In the genomic region with DNA sequence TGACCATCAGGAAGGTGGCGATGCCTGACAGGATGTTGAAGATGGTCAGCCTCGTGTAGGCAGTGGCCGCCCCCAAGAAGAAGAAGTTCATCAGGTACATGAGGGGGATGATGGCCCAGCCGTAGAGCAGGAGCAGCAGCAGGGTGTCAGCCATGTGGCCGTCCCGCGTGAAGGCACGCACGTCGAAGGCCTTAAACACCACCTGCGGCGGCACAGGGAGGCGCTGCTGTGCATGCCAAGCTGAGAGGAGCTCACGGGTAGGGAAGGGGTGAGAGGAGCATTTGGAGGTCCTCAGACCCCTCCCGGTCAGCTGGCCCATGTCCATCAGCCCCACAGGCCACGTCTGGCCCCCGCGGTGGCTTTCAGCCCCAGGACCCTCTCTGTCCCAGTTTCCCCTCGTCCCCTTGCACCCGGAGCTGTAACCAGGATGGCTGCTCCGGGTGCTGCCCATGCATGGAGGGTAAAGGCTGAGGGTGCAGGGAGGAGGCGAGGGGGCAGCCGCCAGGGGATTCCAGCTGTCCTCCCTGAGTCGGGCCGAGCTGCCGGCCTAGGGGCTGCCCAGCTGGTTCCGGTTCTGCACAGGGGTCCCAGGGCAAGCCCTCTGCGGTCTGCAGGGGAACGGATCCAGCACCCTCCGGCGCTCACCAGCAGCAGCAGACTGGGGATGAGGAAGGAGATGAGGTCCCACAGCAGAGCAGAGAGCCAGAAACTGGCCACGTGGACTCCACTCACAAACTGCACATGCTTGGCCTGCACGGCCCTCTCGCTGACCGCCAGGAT, we compare ENCODE assay signal across 22 cellular contexts.
"Had no signal": no experiment of that assay in that cellular context is flagged by ENCODE, and none has a peak within 500 bp of the region (broad histone marks: within the 10 kb centered on the region; RNA-seq: fewer than 3 reads in every experiment).

No MANE protein-coding gene starts in this region.

- H3K36me3 ChIP-seq: ovary had no signal

- H3K9me3 ChIP-seq: esophagus muscularis mucosa, gastrocnemius medialis, heart right ventricle, ovary, right atrium auricular region, tibial artery, upper lobe of left lung had no signal

- H3K4me1 Mint-ChIP-seq: immature natural killer cell; naive B cell; stimulated activated memory B cell treated with anti-CD40 and anti-IgM and Interleukin-4, amounts not matched to agents 10 μg/mL and 1 μg/mL and 100 μg/mL, for 72 hours had no signal

- ATAC-seq: gastrocnemius medialis; left colon; left ventricle myocardium superior; stimulated activated memory B cell treated with anti-CD40 and anti-IgM and Interleukin-4, amounts not matched to agents 10 μg/mL and 1 μg/mL and 100 μg/mL, for 72 hours had no signal

- H3K4me3 Mint-ChIP-seq: immature natural killer cell; naive B cell; stimulated activated memory B cell treated with anti-CD40 and anti-IgM and Interleukin-4, amounts not matched to agents 10 μg/mL and 1 μg/mL and 100 μg/mL, for 72 hours; stimulated activated naive CD8-positive, alpha-beta T cell treated with anti-CD3 and anti-CD28 coated beads, Interleukin-15, Interleukin-2, amounts not matched to agents 100 ng/mL and 50 ng/mL, for 24 hours had no signal

- DNase-seq: caudate nucleus; cortex of kidney; dorsolateral prefrontal cortex; effector memory CD4-positive, alpha-beta T cell; gastrocnemius medialis; heart right ventricle; hypothalamus; immature natural killer cell; left colon; left ventricle myocardium superior; mesendoderm; naive B cell; ovary; stimulated activated CD4-positive, alpha-beta T cell treated with anti-CD3 and anti-CD28 coated beads, Interleukin-4, amount 100 ng/mL, for 24 hours; tibial artery; upper lobe of left lung had no signal

- H3K27me3 ChIP-seq: dorsolateral prefrontal cortex, esophagus muscularis mucosa, gastrocnemius medialis, heart right ventricle, ovary, right atrium auricular region, tibial artery, upper lobe of left lung had no signal

- H3K9me3 Mint-ChIP-seq: immature natural killer cell; naive B cell; stimulated activated memory B cell treated with anti-CD40 and anti-IgM and Interleukin-4, amounts not matched to agents 10 μg/mL and 1 μg/mL and 100 μg/mL, for 72 hours; stimulated activated naive CD8-positive, alpha-beta T cell treated with anti-CD3 and anti-CD28 coated beads, Interleukin-15, Interleukin-2, amounts not matched to agents 100 ng/mL and 50 ng/mL, for 24 hours had no signal

- H3K27me3 Mint-ChIP-seq: stimulated activated memory B cell treated with anti-CD40 and anti-IgM and Interleukin-4, amounts not matched to agents 10 μg/mL and 1 μg/mL and 100 μg/mL, for 72 hours; stimulated activated naive CD8-positive, alpha-beta T cell treated with anti-CD3 and anti-CD28 coated beads, Interleukin-15, Interleukin-2, amounts not matched to agents 100 ng/mL and 50 ng/mL, for 24 hours had no signal

- H3K27ac Mint-ChIP-seq: immature natural killer cell; naive B cell; stimulated activated memory B cell treated with anti-CD40 and anti-IgM and Interleukin-4, amounts not matched to agents 10 μg/mL and 1 μg/mL and 100 μg/mL, for 72 hours; stimulated activated naive CD8-positive, alpha-beta T cell treated with anti-CD3 and anti-CD28 coated beads, Interleukin-15, Interleukin-2, amounts not matched to agents 100 ng/mL and 50 ng/mL, for 24 hours had no signal

- H3K27ac ChIP-seq: epithelial cell of prostate, esophagus muscularis mucosa, gastrocnemius medialis, heart right ventricle, ovary, right atrium auricular region, tibial artery, upper lobe of left lung had no signal

- H3K4me3 ChIP-seq: dorsolateral prefrontal cortex, esophagus muscularis mucosa, gastrocnemius medialis, heart right ventricle, ovary, right atrium auricular region, smooth muscle cell, tibial artery, upper lobe of left lung had no signal

- H3K36me3 Mint-ChIP-seq: naive B cell had no signal

- H3K4me1 ChIP-seq: esophagus muscularis mucosa, gastrocnemius medialis, heart right ventricle, right atrium auricular region, tibial artery, upper lobe of left lung had no signal
